In the genomic region with DNA sequence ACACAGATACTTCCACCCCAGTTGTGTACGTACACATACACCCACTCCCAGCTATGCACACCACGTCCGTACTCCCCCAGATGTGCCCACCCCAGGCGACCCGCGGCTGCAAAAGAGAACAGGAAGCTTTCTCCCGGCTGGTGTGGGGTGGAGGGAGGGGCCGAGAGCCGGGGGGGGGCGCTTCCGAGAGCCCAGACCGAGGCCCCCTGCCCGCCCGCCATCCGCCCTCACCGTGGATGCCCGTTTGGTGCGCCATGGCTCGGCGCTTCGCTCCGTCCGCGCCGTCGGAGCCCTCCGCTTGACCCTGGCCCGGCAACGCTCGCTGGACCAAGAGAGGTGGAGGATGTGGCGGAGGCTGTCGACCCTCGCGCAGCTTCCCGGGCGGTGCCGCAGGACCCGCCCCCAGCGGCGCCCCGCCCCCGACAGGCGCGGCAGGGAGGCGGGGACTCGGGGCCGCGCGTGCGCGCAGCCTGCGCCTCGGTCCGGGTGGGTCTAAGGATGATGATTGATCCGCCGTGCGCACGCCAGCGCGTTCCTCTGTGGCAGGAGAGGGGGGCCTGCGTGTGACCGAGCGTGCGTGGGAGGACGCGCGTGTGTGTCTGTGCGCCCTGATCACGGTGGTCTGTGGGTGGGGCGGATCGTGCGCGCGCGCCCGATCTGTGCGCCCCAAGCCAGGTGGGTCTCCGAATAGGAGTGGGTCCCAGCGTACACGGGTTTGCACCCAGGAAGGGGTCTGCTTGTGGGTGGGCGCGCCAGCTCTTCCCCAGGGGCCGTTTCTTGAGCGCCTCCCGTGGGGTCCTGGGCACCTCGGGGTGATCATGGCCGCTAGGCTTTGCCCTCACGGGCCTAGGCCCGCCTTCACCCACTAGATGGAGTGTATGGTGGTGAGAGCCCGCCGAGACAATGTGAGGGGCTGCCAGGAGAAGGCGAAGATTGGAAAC, we compare ENCODE assay signal across 8 cellular contexts. TPM values are rescaled to one million over a fixed set of nuclear protein-coding genes. Genes with fewer than 3 reads are reported as not detected.
DNase-seq lines count a peak whose midpoint lies in the region; ATAC-seq and TF ChIP-seq lines count a peak whose summit lies in the region.

Gene TWF2, minus strand, starts transcription at position 398 of the 941 bp plus-strand sequence. Its CDS starts 142 bp downstream, at position 256.

- H3K27ac Mint-ChIP-seq in activated CD4-positive, alpha-beta T cell treated with anti-CD3 and anti-CD28 coated beads for 36 hours = peak within 1 kb of the TSS; percentile 99

- DNase-seq in NCI-H524 (lab: John Stamatoyannopoulos, UW) = peak; percentile 56 to 79
- DNase-seq in NCI-H524 treated with DMSO at 0.1 percent for 48 hours (lab: John Stamatoyannopoulos, UW) = no peak
- peak; percentile 80 for DNase-seq in NCI-H2227 (lab: John Stamatoyannopoulos, UW; ENCODE audit: unreplicated experiment)
- peak; percentile 92 for DNase-seq in activated CD4-positive, alpha-beta T cell treated with anti-CD3 and anti-CD28 coated beads for 36 hours
- DNase-seq in choroid plexus epithelial cell (ENCODE audit: low read depth) = peak; percentile 81
- DNase-seq in stimulated activated CD4-positive, alpha-beta T cell treated with anti-CD3 and anti-CD28 coated beads, Interleukin-1b, Interleukin-23, amount 100 ng/mL, for 24 hours (ENCODE audit: low read depth in 4 of 4, low spot score in 1 of 4) = peak; percentile 59 to 76 (median 75)

- peaks cover 35% of the 10 kb centered on the region for H3K36me3 Mint-ChIP-seq in activated CD4-positive, alpha-beta T cell treated with anti-CD3 and anti-CD28 coated beads for 36 hours (ENCODE audit: low read depth)

- peak; percentile 69 for ATAC-seq in HG02884 (IDR thresholded peaks at IDR 0.05; ENCODE audit: unreplicated experiment)
- ATAC-seq in activated CD4-positive, alpha-beta T cell treated with anti-CD3 and anti-CD28 coated beads for 36 hours = peak; percentile 67

- H3K27me3 ChIP-seq in layer of hippocampus (ENCODE audit: control insufficient read depth, insufficient read depth, low read length) = no peaks in the 10 kb centered on the region

- H3K9me3 Mint-ChIP-seq in activated CD4-positive, alpha-beta T cell treated with anti-CD3 and anti-CD28 coated beads for 36 hours (ENCODE audit: low read depth) = peaks cover 3% of the 10 kb centered on the region

- CTCF ChIA-PET in activated CD4-positive, alpha-beta T cell treated with anti-CD3 and anti-CD28 coated beads for 36 hours (lab: Charles Lee) = interaction anchor here (1.2 to 2.3 kb wide), 6 partner anchors 14 to 100 kb away, joined by 3 to 14 read pairs (median 8); partner anchors contain the start of genes TLR9 and WDR82

- peak within 1 kb of the TSS; percentile 89 for H3K27ac ChIP-seq in layer of hippocampus (ENCODE audit: low read depth, low read length)

- POLR2A ChIA-PET in activated CD4-positive, alpha-beta T cell treated with anti-CD3 and anti-CD28 coated beads for 36 hours (lab: Charles Lee) = interaction anchor here (0.6 to 1.8 kb wide), 3 partner anchors 10 to 243 kb away, joined by 3 to 25 read pairs (median 7); partner anchors contain the start of genes RPL29 and WDR82

- no peaks in the 10 kb centered on the region for H3K27me3 Mint-ChIP-seq in activated CD4-positive, alpha-beta T cell treated with anti-CD3 and anti-CD28 coated beads for 36 hours

- peak within 1 kb of the TSS; percentile 99 for H3K4me3 Mint-ChIP-seq in activated CD4-positive, alpha-beta T cell treated with anti-CD3 and anti-CD28 coated beads for 36 hours

- peaks cover 70% of the 10 kb centered on the region for H3K4me1 Mint-ChIP-seq in activated CD4-positive, alpha-beta T cell treated with anti-CD3 and anti-CD28 coated beads for 36 hours

- intact Hi-C loops in activated CD4-positive, alpha-beta T cell treated with anti-CD3 and anti-CD28 coated beads for 36 hours (cut with DNase I, micrococcal nuclease) = loop anchor here (1.0 to 2.0 kb wide), 9 partner anchors 16 to 568 kb away; partner anchors contain the start of genes ALAS1 (in 1 of the 2), PARP3 (in 1 of the 2), POC1A (in 1 of the 2) and TEX264 (in 1 of the 2)

- peak; percentile 50 for TF ChIP-seq CTCF in choroid plexus epithelial cell (conservative IDR thresholded peaks at IDR 0.05; ENCODE audit: low read depth, low read length)

- H3K4me3 ChIP-seq in choroid plexus epithelial cell (ENCODE audit: low read depth, low read length) = peak within 1 kb of the TSS; percentile 93

RNA-seq across cellular contexts. Expression of gene TWF2, which starts in this region (rescaled TPM):
- total RNA-seq in activated CD4-positive, alpha-beta T cell treated with anti-CD3 and anti-CD28 coated beads for 36 hours = 10 to 100 TPM; 85.0 to 93.5 TPM
